ENCODE assay signal across 8 cellular contexts in genomic region chr16:84820305-84820684, GRCh38. TPM values are rescaled to one million over a fixed set of nuclear protein-coding genes. Genes with fewer than 3 reads are reported as not detected.
A peak's percentile ranks its signal among the peaks of the same experiment; 100 is the strongest.
DNase-seq lines count a peak whose midpoint lies in the region; ATAC-seq, FAIRE-seq and TF ChIP-seq lines count a peak whose summit lies in the region.

No MANE protein-coding gene starts in this region.

- H3K4me3 Mint-ChIP-seq in IgD-negative memory B cell = peak overlapping the region in 3 of 4 donors; percentile 30 to 88 (median 63)

- H3K4ac ChIP-seq in H1 (replicated peaks; ENCODE audit: insufficient read length, low read depth, low read length) = no peak overlapping the region

- WGBS in H1 (ENCODE audit: extremely low coverage in 1 of 2, insufficient coverage in 1 of 2, insufficient read length in 1 of 2, insufficient replicate concordance in 2 of 2, low coverage in 1 of 2, low lambda C conversion rate in 2 of 2, missing lambda C conversion rate in 1 of 2), 2 experiments = 88% methylated on average over 8 of the region's 8 CpGs; no CpG with 5 or more reads in 1 of the 2 experiments

- no peak overlapping the region for H4K91ac ChIP-seq in H1 (replicated peaks; ENCODE audit: insufficient read length, low read length)

- H2BK120ac ChIP-seq in H1 (replicated peaks; ENCODE audit: low read depth, low read length) = no peak overlapping the region

- no peak overlapping the region for H2BK15ac ChIP-seq in H1 (ENCODE audit: low read length)

- H4K20me1 ChIP-seq in H1 (replicated peaks in 1 of 2; ENCODE audit: control insufficient read depth in 1 of 2, insufficient read depth in 2 of 2, low read length in 2 of 2) = no peaks in the 10 kb centered on the region
- H4K20me1 ChIP-seq in neural cell (ENCODE audit: insufficient read depth) = no peaks in the 10 kb centered on the region

- DNase-seq in AG20443 (ENCODE audit: low spot score) = peak; percentile 42
- no peak for DNase-seq in H1 (ENCODE audit: low read depth in 1 of 2, low spot score in 2 of 2)
- DNase-seq in left lobe of liver (ENCODE audit: low spot score) = no peak
- no peak for DNase-seq in SKM-1 (lab: John Stamatoyannopoulos, UW; ENCODE audit: unreplicated experiment)
- no peak for DNase-seq in NCI-H1105 (lab: John Stamatoyannopoulos, UW)
- DNase-seq in substantia nigra (lab: John Stamatoyannopoulos, UW) = no peak

- no peak overlapping the region for H3K27ac Mint-ChIP-seq in IgD-negative memory B cell

- H3K4me2 ChIP-seq in H1 (ENCODE audit: insufficient read depth in 1 of 2, low read depth in 2 of 2, low read length in 2 of 2) (peak overlapping the region; percentile 65 to 92), neural cell (ENCODE audit: low read length) (peak overlapping the region; percentile 80)

- TF ChIP-seq POLR2A in H1 (IDR thresholded peaks at IDR 0.05; ENCODE audit: control extremely low read depth in 1 of 2, low read depth in 2 of 2, low read length in 2 of 2) = no peak

- H2AK5ac ChIP-seq in H1 (ENCODE audit: low read depth, low read length) = no peak overlapping the region

- H4K8ac ChIP-seq in H1 (ENCODE audit: extremely low read depth, insufficient read depth, low read length) = no peak overlapping the region

- H3K27me3 ChIP-seq in H1 (replicated peaks in 1 of 4; ENCODE audit: control insufficient read depth in 3 of 4, extremely low read depth in 1 of 4, insufficient read depth in 3 of 4, low read length in 3 of 4) (peaks cover 5 to 28% (median 21%) of the 10 kb centered on the region in 4 experiments), neural cell (ENCODE audit: insufficient read depth, low read depth, low read length) (peaks cover 23% of the 10 kb centered on the region)

- H3K9me3 ChIP-seq in H1 (ENCODE audit: insufficient read depth in 2 of 2, low read depth in 1 of 2, low read length in 1 of 2) (no peaks in the 10 kb centered on the region), neural cell (ENCODE audit: low read length) (no peaks in the 10 kb centered on the region)

- no peak overlapping the region for H3K27ac ChIP-seq in H1 (ENCODE audit: low read depth, low read length)
- no peak overlapping the region for H3K27ac ChIP-seq in neural cell (ENCODE audit: low read length)
- no peak overlapping the region for H3K27ac ChIP-seq in substantia nigra (ENCODE audit: low read depth, low read length, poor library complexity, severe bottlenecking)

- H3K36me3 ChIP-seq in H1 (ENCODE audit: control insufficient read depth in 2 of 4, insufficient read depth in 4 of 4, low read length in 3 of 4) = no peaks in the 10 kb centered on the region
- H3K36me3 ChIP-seq in neural cell (ENCODE audit: insufficient read depth, low read length) = no peaks in the 10 kb centered on the region

- H3K4me1 Mint-ChIP-seq in IgD-negative memory B cell = peaks cover 5 to 8% (median 6%) of the 10 kb centered on the region in 3 donors

- TF ChIP-seq EP300 in H1 (IDR thresholded peaks at IDR 0.05; ENCODE audit: borderline replicate concordance in 1 of 2, low read depth in 2 of 2, low read length in 2 of 2) (no peak), neural cell (conservative IDR thresholded peaks at IDR 0.05; ENCODE audit: poor library complexity, severe bottlenecking) (no peak)

- H3K9me3 Mint-ChIP-seq in IgD-negative memory B cell = peaks cover 0 to 4% (median 0%) of the 10 kb centered on the region in 3 donors

- H3K36me3 Mint-ChIP-seq in IgD-negative memory B cell = no peaks in the 10 kb centered on the region

- H3K4me3 ChIP-seq in H1 (ENCODE audit: extremely low read depth in 1 of 4, insufficient read depth in 2 of 4, low read depth in 3 of 4, low read length in 4 of 4) (peak overlapping the region in 2 of 4 experiments; percentile 18 to 67; a peak in 3 of 8 replicates), neural cell (ENCODE audit: low read length) (peak overlapping the region; percentile 73)

- H3K18ac ChIP-seq in H1 (ENCODE audit: extremely low read depth, low read length) = no peak overlapping the region

- no peak for ATAC-seq in left lobe of liver

- POLR2A ChIA-PET in H1 (lab: Charles Lee; ENCODE audit: partially characterized antibody) = interaction anchor here (1.1 to 3.8 kb wide), 9 partner anchors 9 to 24 kb away, joined by 3 to 13 read pairs (median 4); no protein-coding TSS in a partner anchor

- TF ChIP-seq RAD21 in H1 (IDR thresholded peaks at IDR 0.05 in 1 of 2, conservative IDR thresholded peaks at IDR 0.05 in 1 of 2; ENCODE audit: low read depth in 2 of 2, low read length in 2 of 2) (no peak), neural cell (conservative IDR thresholded peaks at IDR 0.05) (no peak)

- H2AFZ ChIP-seq in H1 (ENCODE audit: low read length) = no peak overlapping the region
- no peak overlapping the region for H2AFZ ChIP-seq in neural cell (ENCODE audit: low read depth, low read length)

- H3K9ac ChIP-seq in H1 (replicated peaks in 1 of 4; ENCODE audit: extremely low read depth in 1 of 4, low read depth in 3 of 4, low read length in 3 of 4) (no peak overlapping the region), neural cell (ENCODE audit: low read length) (no peak overlapping the region)

- H3F3A ChIP-seq in neural cell (ENCODE audit: insufficient read depth, low read length, poor library complexity, severe bottlenecking) = no peaks in the 10 kb centered on the region

- no peak overlapping the region for H4K5ac ChIP-seq in H1 (ENCODE audit: insufficient read length, low read depth, low read length)

- CTCF ChIA-PET in H1 (lab: Charles Lee; ENCODE audit: partially characterized antibody) = interaction anchor here (0.6 to 1.9 kb wide), 6 partner anchors 9 to 99 kb away, joined by 3 to 7 read pairs (median 3); no protein-coding TSS in a partner anchor

- H3K56ac ChIP-seq in H1 (replicated peaks; ENCODE audit: insufficient read length, low read depth, low read length) = no peak overlapping the region

- no peaks in the 10 kb centered on the region for H3K79me1 ChIP-seq in H1 (ENCODE audit: low read depth, low read length)

- peaks cover 5% of the 10 kb centered on the region; the same call in 1 of the 2 replicates for H3K23me2 ChIP-seq in H1 (ENCODE audit: low read depth, low read length)

- H3K79me2 ChIP-seq in H1 (ENCODE audit: control insufficient read depth in 1 of 2, insufficient read depth in 2 of 2, low read length in 2 of 2) (no peaks in the 10 kb centered on the region), neural cell (replicated peaks; ENCODE audit: insufficient read depth, low read length) (no peaks in the 10 kb centered on the region)

- H3K4me1 ChIP-seq in H1 (replicated peaks in 1 of 4; ENCODE audit: control insufficient read depth in 3 of 4, insufficient read depth in 4 of 4, low read length in 3 of 4) = peaks cover 0 to 6% (median 3%) of the 10 kb centered on the region in 4 experiments; a peak in 6 of 7 replicates

- peaks cover 35% of the 10 kb centered on the region for H3K27me3 Mint-ChIP-seq in IgD-negative memory B cell

- H3K14ac ChIP-seq in H1 (ENCODE audit: insufficient read length) = no peak overlapping the region

- H2BK5ac ChIP-seq in H1 (ENCODE audit: low read depth, low read length) = no peak overlapping the region

- no peaks in the 10 kb centered on the region for H3K9me2 ChIP-seq in neural cell (ENCODE audit: insufficient read depth, low read length)

- no peak overlapping the region for H3K23ac ChIP-seq in H1 (ENCODE audit: insufficient read length)

- no peak overlapping the region for H2BK20ac ChIP-seq in H1 (ENCODE audit: low read length)

- no peak for FAIRE-seq in H1 (lab: Jason Lieb, UNC)

- no peak overlapping the region for H2BK12ac ChIP-seq in H1 (ENCODE audit: low read depth, low read length)

- TF ChIP-seq CTCF in H1 (IDR thresholded peaks at IDR 0.05; ENCODE audit: control extremely low read depth in 1 of 3, insufficient read depth in 1 of 3, low read depth in 1 of 3, low read length in 3 of 3) (no peak), neural cell (IDR thresholded peaks at IDR 0.05; ENCODE audit: poor library complexity, severe bottlenecking) (no peak)

TF ChIP-seq in H1, 55 proteins besides CTCF, POLR2A, EP300 and RAD21 (continues in another document):
- TF ChIP-seq KDM4A (IDR thresholded peaks at IDR 0.05; ENCODE audit: low read depth, low read length, severe bottlenecking) (no peak), POLR2AphosphoS5 (IDR thresholded peaks at IDR 0.05; ENCODE audit: low read depth, low read length) (no peak), SIN3A (conservative IDR thresholded peaks at IDR 0.05 in 1 of 2, IDR thresholded peaks at IDR 0.05 in 1 of 2; ENCODE audit: low read depth in 1 of 2, low read length in 2 of 2) (no peak), CREB1 (IDR thresholded peaks at IDR 0.05) (no peak), FOSL1 (IDR thresholded peaks at IDR 0.05; ENCODE audit: insufficient read depth, low read depth, low read length) (no peak), NANOG (IDR thresholded peaks at IDR 0.05; ENCODE audit: insufficient read depth, low read depth, low read length, poor library complexity, severe bottlenecking) (no peak), GABPA (IDR thresholded peaks at IDR 0.05; ENCODE audit: borderline replicate concordance, insufficient read depth, low read length) (no peak), SIRT6 (IDR thresholded peaks at IDR 0.05; ENCODE audit: low read length) (no peak)

TF ChIP-seq in neural cell, 6 proteins besides CTCF, POLR2A, EP300 and RAD21 (continues in another document):
- TF ChIP-seq SMC3 (conservative IDR thresholded peaks at IDR 0.05; ENCODE audit: poor library complexity) (no peak), MXI1 (conservative IDR thresholded peaks at IDR 0.05; ENCODE audit: poor library complexity, severe bottlenecking) (no peak), EZH2 (IDR thresholded peaks at IDR 0.05; ENCODE audit: borderline replicate concordance, insufficient read depth, low read length, poor library complexity, severe bottlenecking) (no peak)

RNA-seq across cellular contexts. Expression of gene CRISPLD2, which starts 0.5 kb away (rescaled TPM):
- not detected for polyA plus RNA-seq in IgD-negative memory B cell
- total RNA-seq in H1 (2021; fragmentation: NEBNext Ultra II Directional; extraction: Animal tissue kit (Norgen Biotek cat#: 25700)) = 5.1 and 6.4 TPM in 2 replicates
- 2.7 and 3.6 TPM in 2 replicates for polyA plus RNA-seq in H1 (2011; rRNA removed)
- 3.5 TPM for polyA plus RNA-seq in H1 (2011; cell fraction: cytosol; rRNA removed)
- polyA plus RNA-seq in H1 (2011; cell fraction: nucleus; rRNA removed) = 5.6 TPM
- polyA plus RNA-seq in H1 (2012, experiment 1 of 2) = 3.2 to 4.7 TPM (median 4.0 TPM) in 4 replicates
- polyA plus RNA-seq in H1 (2012, experiment 2 of 2) = 2.0 TPM
- polyA plus RNA-seq in H1 (2013, experiment 1 of 2) = 6.6 TPM
- polyA plus RNA-seq in H1 (2013, experiment 2 of 2) = 6.2 TPM
- polyA minus RNA-seq in H1 (2011; rRNA and poly(A)+ RNA removed) = 4.0 and 7.3 TPM in 2 replicates
- 4.4 TPM for polyA minus RNA-seq in H1 (2011; cell fraction: cytosol; rRNA and poly(A)+ RNA removed)
- 4.8 TPM for polyA minus RNA-seq in H1 (2011; cell fraction: nucleus; rRNA and poly(A)+ RNA removed)
- 0.06 TPM in 1 of 2 replicates, not detected in the other for polyA plus RNA-seq in neural cell
- not detected in 2 replicates for polyA minus RNA-seq in neural cell
- 4.5 TPM for total RNA-seq in left lobe of liver
